Comparison of ENCODE assay signal across 8 cellular contexts in genomic region chr16:82176204-82176603, GRCh38.
"Had no signal": no experiment of that assay in that cellular context is flagged by ENCODE, and none has a peak within 500 bp of the region (broad histone marks: within the 10 kb centered on the region; RNA-seq: fewer than 3 reads in every experiment).

No MANE protein-coding gene starts in this region.

- H3K4me3 ChIP-seq: GM12878 had no signal

- FAIRE-seq: G401.6, GM12878, GM12891, GM12892, GM18507, GM19239 had no signal

- DNase-seq: GDM1, GF-D8 had no signal

- ATAC-seq: GM12878 had no signal
